In the genomic region with DNA sequence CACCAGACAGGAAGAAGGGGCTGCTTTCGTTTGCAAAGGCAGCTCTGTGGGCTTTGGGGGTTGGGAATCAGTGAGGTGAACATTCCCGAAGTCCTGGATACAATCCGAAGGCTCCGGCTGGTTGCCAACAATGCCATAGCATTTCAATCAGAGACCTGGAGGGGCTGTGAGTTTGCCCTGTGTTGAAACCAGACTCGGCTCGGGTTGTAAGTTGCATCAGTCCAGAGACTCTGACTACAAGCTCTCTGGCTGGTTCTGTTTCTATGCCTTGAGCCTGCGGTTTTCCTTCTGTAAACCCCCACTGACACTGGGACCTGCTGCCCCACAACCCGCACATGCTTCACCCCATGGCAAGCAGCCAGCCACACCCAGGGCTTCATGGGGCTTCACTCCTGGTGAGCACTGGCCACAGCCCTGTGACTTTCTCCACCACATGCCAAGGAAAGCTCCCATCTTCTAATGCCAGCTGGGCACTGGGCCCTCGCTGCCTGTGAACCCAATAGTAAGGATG, we compare ENCODE assay signal across 17 cellular contexts.
A peak's percentile ranks its signal among the peaks of the same experiment; 100 is the strongest.
DNase-seq lines count a peak whose midpoint lies in the region; ATAC-seq and TF ChIP-seq lines count a peak whose summit lies in the region.
"Had no signal": no experiment of that assay in that cellular context is flagged by ENCODE, and none has a peak within 500 bp of the region (broad histone marks: within the 10 kb centered on the region; RNA-seq: fewer than 3 reads in every experiment).

No MANE protein-coding gene starts in this region.

- 91% methylated on average over 9 of the region's 9 CpGs for WGBS in mesenchymal stem cell

- no peaks in the 10 kb centered on the region for H3K27me3 Mint-ChIP-seq in Calu3 (ENCODE audit: unreplicated experiment)

- peak; percentile 79 for DNase-seq in Calu3
- DNase-seq in M059J (ENCODE audit: low read depth): peak; percentile 64
- peak; percentile 15 for DNase-seq in adipocyte (ENCODE audit: low read depth)
- peak; percentile 7 for DNase-seq in mesenchymal stem cell
- DNase-seq in iPS-NIHi11 (ENCODE audit: low spot score): no peak
- DNase-seq: activated CD4-positive, alpha-beta T cell treated with anti-CD3 and anti-CD28 coated beads for 36 hours; DMS79 treated with DMSO at 0.1 percent for 48 hours; effector memory CD8-positive, alpha-beta T cell; left cardiac atrium; T-helper 17 cell had no signal

- H3K9me3 ChIP-seq in adipocyte (ENCODE audit: control insufficient read depth, low read length): no peaks in the 10 kb centered on the region
- no peaks in the 10 kb centered on the region for H3K9me3 ChIP-seq in mesenchymal stem cell (ENCODE audit: control insufficient read depth, low read length)

- H3K27ac Mint-ChIP-seq in Calu3 (ENCODE audit: unreplicated experiment): peak overlapping the region; percentile 55
- H3K27ac Mint-ChIP-seq: activated CD4-positive, alpha-beta T cell treated with anti-CD3 and anti-CD28 coated beads for 36 hours; activated T-helper 1 cell treated with anti-CD3 and anti-CD28 coated beads, Interleukin-12 subunit alpha, Interleukin-12 subunit beta, Interleukin-2, Interleukin-4 antibody, amounts not matched to agents 30 ng/mL and 10 ng/mL and 1 ng/mL, durations not matched to agents 14 hours and 24 hours and 36 hours; brain; effector memory CD8-positive, alpha-beta T cell; stimulated activated naive CD8-positive, alpha-beta T cell treated with anti-CD3 and anti-CD28 coated beads, Interleukin-15, Interleukin-2, amounts not matched to agents 100 ng/mL and 50 ng/mL, for 24 hours; T-helper 17 cell had no signal

- H2AFZ ChIP-seq in mesenchymal stem cell (ENCODE audit: low read depth, low read length): no peak overlapping the region

- no peak for TF ChIP-seq CTCF in Calu3 (IDR thresholded peaks at IDR 0.05; ENCODE audit: unreplicated experiment)

- H2BK12ac ChIP-seq in mesenchymal stem cell (ENCODE audit: low read length in 2 of 2): no peak overlapping the region

- H3K14ac ChIP-seq in mesenchymal stem cell (ENCODE audit: low read length in 2 of 2): no peak overlapping the region

- H3K36me3 ChIP-seq in adipocyte (ENCODE audit: control insufficient read depth, insufficient read depth, low read length, severe bottlenecking) (no peaks in the 10 kb centered on the region), mesenchymal stem cell (ENCODE audit: control insufficient read depth in 1 of 2, insufficient read depth in 2 of 2, low read depth in 1 of 2, low read length in 2 of 2) (no peaks in the 10 kb centered on the region)

- H3K27me3 ChIP-seq in adipocyte (replicated peaks; ENCODE audit: control insufficient read depth, insufficient read depth, low read length) (peaks cover 6% of the 10 kb centered on the region), mesenchymal stem cell (ENCODE audit: control insufficient read depth in 1 of 2, insufficient read depth in 1 of 2, low read length in 2 of 2) (no peaks in the 10 kb centered on the region)

- H3K79me1 ChIP-seq in mesenchymal stem cell (replicated peaks; ENCODE audit: low read length, poor library complexity, severe bottlenecking): no peaks in the 10 kb centered on the region

- no peak overlapping the region for H2AK5ac ChIP-seq in mesenchymal stem cell (ENCODE audit: low read length, severe bottlenecking)

- H2BK120ac ChIP-seq in mesenchymal stem cell (ENCODE audit: low read depth, low read length): no peak overlapping the region

- no peak overlapping the region for H3K4me3 ChIP-seq in adipocyte (ENCODE audit: low read length)
- no peak overlapping the region for H3K4me3 ChIP-seq in mesenchymal stem cell (ENCODE audit: insufficient read depth in 1 of 2, low read depth in 1 of 2, low read length in 2 of 2)

- H3K4me1 ChIP-seq in adipocyte (ENCODE audit: control insufficient read depth, insufficient read depth, low read length) (no peaks in the 10 kb centered on the region), mesenchymal stem cell (ENCODE audit: control insufficient read depth, insufficient read depth, low read depth, low read length) (peaks cover 22% of the 10 kb centered on the region)

- CTCF ChIA-PET in Calu3 (lab: Charles Lee): no interaction called here

- H3K27ac ChIP-seq in mesenchymal stem cell (ENCODE audit: low read length, poor library complexity, severe bottlenecking): no peak overlapping the region

- H3K9ac ChIP-seq in adipocyte (ENCODE audit: low read length) (no peak overlapping the region), mesenchymal stem cell (ENCODE audit: low read length) (no peak overlapping the region)

- no peak overlapping the region for H3K4me2 ChIP-seq in mesenchymal stem cell (ENCODE audit: low read length, poor library complexity, severe bottlenecking)

- no peak overlapping the region for H4K8ac ChIP-seq in mesenchymal stem cell (ENCODE audit: low read length)

- H4K91ac ChIP-seq in mesenchymal stem cell (ENCODE audit: low read length): no peak overlapping the region

- no peaks in the 10 kb centered on the region for H3K9me3 Mint-ChIP-seq in Calu3 (ENCODE audit: low read depth, unreplicated experiment)
- H3K9me3 Mint-ChIP-seq: effector memory CD8-positive, alpha-beta T cell; stimulated activated naive CD8-positive, alpha-beta T cell treated with anti-CD3 and anti-CD28 coated beads, Interleukin-15, Interleukin-2, amounts not matched to agents 100 ng/mL and 50 ng/mL, for 24 hours had no signal

- no peak overlapping the region for H2BK5ac ChIP-seq in mesenchymal stem cell (ENCODE audit: low read depth, low read length, poor library complexity, severe bottlenecking)

- no TSS peak for BruUV-seq in Calu3 (replicated peaks; lab: Mats Ljungman, UMichigan)

- peak overlapping the region; percentile 4 for H3K4me3 Mint-ChIP-seq in Calu3 (ENCODE audit: low read depth, unreplicated experiment)
- H3K4me3 Mint-ChIP-seq: activated CD4-positive, alpha-beta T cell treated with anti-CD3 and anti-CD28 coated beads for 36 hours; activated T-helper 1 cell treated with anti-CD3 and anti-CD28 coated beads, Interleukin-12 subunit alpha, Interleukin-12 subunit beta, Interleukin-2, Interleukin-4 antibody, amounts not matched to agents 30 ng/mL and 10 ng/mL and 1 ng/mL, durations not matched to agents 14 hours and 24 hours and 36 hours; brain; effector memory CD8-positive, alpha-beta T cell; naive thymus-derived CD8-positive, alpha-beta T cell; stimulated activated naive CD8-positive, alpha-beta T cell treated with anti-CD3 and anti-CD28 coated beads, Interleukin-15, Interleukin-2, amounts not matched to agents 100 ng/mL and 50 ng/mL, for 24 hours; T-helper 17 cell had no signal

- ATAC-seq in GM18867 (IDR thresholded peaks at IDR 0.05; ENCODE audit: unreplicated experiment): no peak
- no peak for ATAC-seq in HG03432 (IDR thresholded peaks at IDR 0.05; ENCODE audit: unreplicated experiment)
- ATAC-seq in HG02610 (IDR thresholded peaks at IDR 0.05; ENCODE audit: unreplicated experiment): no peak
- ATAC-seq: activated CD4-positive, alpha-beta T cell treated with anti-CD3 and anti-CD28 coated beads for 36 hours; effector memory CD8-positive, alpha-beta T cell; left cardiac atrium; naive thymus-derived CD8-positive, alpha-beta T cell; T-helper 17 cell had no signal

- H3K18ac ChIP-seq in mesenchymal stem cell (ENCODE audit: low read depth in 1 of 2, low read length in 2 of 2): no peak overlapping the region

- peaks cover 36% of the 10 kb centered on the region for H3K4me1 Mint-ChIP-seq in Calu3 (ENCODE audit: low read depth, unreplicated experiment)
- H3K4me1 Mint-ChIP-seq: brain had no signal

- intact Hi-C loops in Calu3 (cut with micrococcal nuclease; ENCODE audit: unreplicated experiment): loop anchor here (5.0 to 10.0 kb wide), 2 partner anchors 42 to 89 kb away; partner anchors contain the start of gene ODC1

- peaks cover 15% of the 10 kb centered on the region for H3K36me3 Mint-ChIP-seq in Calu3 (ENCODE audit: insufficient read depth, unreplicated experiment)
- H3K36me3 Mint-ChIP-seq: brain; naive thymus-derived CD8-positive, alpha-beta T cell had no signal

- no peak overlapping the region for H2BK15ac ChIP-seq in mesenchymal stem cell (ENCODE audit: low read depth, poor library complexity, severe bottlenecking)

- H3K23ac ChIP-seq in mesenchymal stem cell (ENCODE audit: low read length in 2 of 2): no peak overlapping the region

- H3K4ac ChIP-seq in mesenchymal stem cell (ENCODE audit: low read depth in 1 of 2, low read length in 2 of 2): no peak overlapping the region
